Comparison of ENCODE assay signal across 8 cellular contexts in genomic region chr21:42009018-42009830, GRCh38. TPM values are rescaled to one million over a fixed set of nuclear protein-coding genes. Genes with fewer than 3 reads are reported as not detected.
DNase-seq lines count a peak whose midpoint lies in the region; ATAC-seq and TF ChIP-seq lines count a peak whose summit lies in the region.

No MANE protein-coding gene starts in this region.

- peak overlapping the region; percentile 73 for H3K4me3 ChIP-seq in astrocyte of the spinal cord (ENCODE audit: low read depth, low read length)
- peak overlapping the region; percentile 75 for H3K4me3 ChIP-seq in iPS-18a (ENCODE audit: low read length)
- peak overlapping the region; percentile 79 to 89 (median 84) for H3K4me3 ChIP-seq in skeletal muscle tissue (ENCODE audit: low read length in 3 of 3)

- DNase-seq in COR-L47 (lab: John Stamatoyannopoulos, UW) (peak; percentile 50), HS-27A (ENCODE audit: low read depth) (peak; percentile 15), T-helper 2 cell (peak; percentile 13 to 56 (median 33)), astrocyte of the spinal cord (ENCODE audit: low read depth, low spot score) (peak; percentile 50)

- H3K4me1 ChIP-seq in iPS-18a (ENCODE audit: control insufficient read depth, low read depth, low read length) (peaks cover 10% of the 10 kb centered on the region), skeletal muscle tissue (ENCODE audit: control insufficient read depth in 3 of 3, insufficient read depth in 3 of 3, low read length in 3 of 3) (peaks cover 9 to 11% (median 10%) of the 10 kb centered on the region in 3 donors)

- H3K9me3 ChIP-seq in iPS-18a (ENCODE audit: control insufficient read depth, low read depth, low read length) (no peaks in the 10 kb centered on the region), skeletal muscle tissue (ENCODE audit: control insufficient read depth in 3 of 3, low read length in 3 of 3) (no peaks in the 10 kb centered on the region)

- ATAC-seq in GM19397 (IDR thresholded peaks at IDR 0.05; ENCODE audit: unreplicated experiment) = peak; percentile 29
- no peak for ATAC-seq in HG03469 (IDR thresholded peaks at IDR 0.05; ENCODE audit: unreplicated experiment)

- no peaks in the 10 kb centered on the region for H3K36me3 ChIP-seq in iPS-18a (ENCODE audit: control insufficient read depth, low read depth, low read length)
- H3K36me3 ChIP-seq in skeletal muscle tissue (ENCODE audit: control insufficient read depth in 3 of 3, insufficient read depth in 3 of 3, low read length in 3 of 3) = no peaks in the 10 kb centered on the region

- no peak overlapping the region for H3K27ac ChIP-seq in iPS-18a (ENCODE audit: low read length)
- peak overlapping the region; percentile 98 for H3K27ac ChIP-seq in skeletal muscle tissue (ENCODE audit: low read depth, low read length)

- TF ChIP-seq CTCF in astrocyte of the spinal cord (IDR thresholded peaks at IDR 0.05; ENCODE audit: low read depth, low read length) = peak; percentile 29

- in situ Hi-C loops in astrocyte of the spinal cord (cut with HindIII; ENCODE audit: low sequenced_read_pairs) = no loop called here

- peak overlapping the region; percentile 44 for H3K9ac ChIP-seq in iPS-18a (ENCODE audit: low read length)
- H3K9ac ChIP-seq in skeletal muscle tissue (ENCODE audit: low read depth in 1 of 3, low read length in 3 of 3) = peak overlapping the region; percentile 85 to 95 (median 95)

- peaks cover 30% of the 10 kb centered on the region for H3K27me3 ChIP-seq in iPS-18a (ENCODE audit: control insufficient read depth, insufficient read depth, low read length)
- H3K27me3 ChIP-seq in skeletal muscle tissue (ENCODE audit: control insufficient read depth in 3 of 3, insufficient read depth in 3 of 3, low read length in 3 of 3) = no peaks in the 10 kb centered on the region

RNA-seq across cellular contexts. Expression of gene ZBTB21, which starts 0.9 kb away (rescaled TPM):
- total RNA-seq in skeletal muscle tissue = 3.7 TPM

RNA-seq across cellular contexts. Expression of gene C2CD2, which starts 55.4 kb away (rescaled TPM):
- 7.3 TPM for total RNA-seq in skeletal muscle tissue
